In genomic region chr4:53981066-53981465, GRCh38 we compare ENCODE assay signal across 26 cellular contexts.
"Had no signal": no experiment of that assay in that cellular context is flagged by ENCODE, and none has a peak within 500 bp of the region (broad histone marks: within the 10 kb centered on the region; RNA-seq: fewer than 3 reads in every experiment).

No MANE protein-coding gene starts in this region.

- H3K79me2 ChIP-seq: parathyroid adenoma had no signal

- H3K27ac ChIP-seq: neural progenitor cell, ovary, parathyroid adenoma, psoas muscle, right lobe of liver, sigmoid colon, suprapubic skin, testis, tibial artery, transverse colon, upper lobe of right lung, uterus had no signal

- H3K9me3 ChIP-seq: ovary, psoas muscle, right lobe of liver, sigmoid colon, suprapubic skin, testis, tibial artery, transverse colon, upper lobe of right lung, uterus had no signal

- H2AFZ ChIP-seq: neural progenitor cell, parathyroid adenoma had no signal

- H3K27me3 ChIP-seq: neural progenitor cell, ovary, right lobe of liver, sigmoid colon, suprapubic skin, testis, tibial artery, transverse colon, upper lobe of right lung, uterus had no signal

- DNase-seq: natural killer cell; occipital lobe; ovary; posterior cingulate gyrus; psoas muscle; right cardiac atrium; right lobe of liver; sigmoid colon; small intestine; stimulated activated CD4-positive, alpha-beta T cell treated with anti-CD3 and anti-CD28 coated beads, Interleukin-15, amount 100 ng/mL, for 24 hours; stimulated activated CD4-positive, alpha-beta T cell treated with anti-CD3 and anti-CD28 coated beads, Interleukin-2, amount 100 ng/mL, for 24 hours; stimulated activated CD4-positive, alpha-beta T cell treated with anti-CD3 and anti-CD28 coated beads, Interleukin-2, amount 100 ng/mL, for 48 hours; stimulated activated CD4-positive, alpha-beta T cell treated with anti-CD3 and anti-CD28 coated beads, Interleukin-4, amount 100 ng/mL, for 24 hours; stimulated activated naive CD4-positive, alpha-beta T cell; stimulated activated naive CD8-positive, alpha-beta T cell treated with anti-CD3 and anti-CD28 coated beads, Interleukin-15, amount 100 ng/mL, for 72 hours; stimulated activated naive CD8-positive, alpha-beta T cell treated with anti-CD3 and anti-CD28 coated beads, Interleukin-15, Interleukin-2, amounts not matched to agents 100 U/mL and 50 U/mL, for 24 hours; substantia nigra; testis; tibial artery; transverse colon; upper lobe of right lung; uterus had no signal

- H3K4me1 ChIP-seq: parathyroid adenoma, psoas muscle, right lobe of liver, sigmoid colon, testis, tibial artery, transverse colon, upper lobe of right lung, uterus had no signal

- ATAC-seq: natural killer cell; psoas muscle; right cardiac atrium; right lobe of liver; stimulated activated memory B cell treated with anti-CD40 and anti-IgM and Interleukin-4, amounts not matched to agents 10 μg/mL and 1 μg/mL and 100 μg/mL, for 72 hours; stimulated activated naive CD8-positive, alpha-beta T cell treated with anti-CD3 and anti-CD28 coated beads, Interleukin-15, amount 100 ng/mL, for 72 hours; stimulated activated naive CD8-positive, alpha-beta T cell treated with anti-CD3 and anti-CD28 coated beads, Interleukin-15, Interleukin-2, amounts not matched to agents 100 U/mL and 50 U/mL, for 24 hours; upper lobe of right lung had no signal

- H3K4me2 ChIP-seq: neural progenitor cell had no signal

- H3K36me3 ChIP-seq: neural progenitor cell, ovary, right lobe of liver, sigmoid colon, suprapubic skin, tibial artery, transverse colon, upper lobe of right lung, uterus had no signal

- H3K4me3 ChIP-seq: neural progenitor cell, ovary, psoas muscle, right lobe of liver, sigmoid colon, suprapubic skin, testis, tibial artery, transverse colon, upper lobe of right lung, uterus had no signal

- H3K9ac ChIP-seq: neural progenitor cell, parathyroid adenoma had no signal
